Comparison of ENCODE assay signal across 18 cellular contexts in the genomic region with DNA sequence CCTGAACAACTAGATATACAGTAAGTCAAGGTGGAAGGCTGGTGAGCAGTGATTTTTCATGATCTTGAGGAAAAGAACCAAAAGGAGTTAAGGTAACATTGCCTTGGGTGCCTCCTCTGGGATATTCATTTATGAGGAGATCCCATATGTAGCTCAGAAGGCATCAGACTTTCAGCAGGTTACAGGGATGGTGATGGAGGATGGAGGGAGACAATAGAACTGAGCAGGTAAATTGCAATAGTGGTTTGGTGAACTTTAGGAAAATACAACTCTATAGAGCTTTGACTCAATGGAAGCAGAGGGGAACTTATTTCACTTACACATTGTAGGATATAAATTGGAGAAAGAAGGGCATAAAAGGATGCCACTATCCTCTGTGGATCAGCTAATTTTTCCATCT.
DNase-seq lines count a peak whose midpoint lies in the region; ATAC-seq, FAIRE-seq and TF ChIP-seq lines count a peak whose summit lies in the region.
"Had no signal": no experiment of that assay in that cellular context is flagged by ENCODE, and none has a peak within 500 bp of the region (broad histone marks: within the 10 kb centered on the region; RNA-seq: fewer than 3 reads in every experiment).

No MANE protein-coding gene starts in this region.

- CTCF ChIA-PET in WTC11 (lab: Charles Lee), result no interaction called here

- peak overlapping the region; percentile 50 for H3K27ac ChIP-seq in HUES48 (ENCODE audit: low read depth, low read length)
- peak overlapping the region; percentile 8 for H3K27ac ChIP-seq in endodermal cell (ENCODE audit: low read depth, low read length)
- H3K27ac ChIP-seq: GM23248 had no signal

- POLR2A ChIA-PET in WTC11 (lab: Charles Lee), result no interaction called here

- H3K9me3 ChIP-seq in HUES48 (ENCODE audit: control insufficient read depth, insufficient read depth, low read length) (no peaks in the 10 kb centered on the region), endodermal cell (ENCODE audit: control insufficient read depth, low read length) (peaks cover 16% of the 10 kb centered on the region)

- H3K4me3 Mint-ChIP-seq in WTC11 (no peak overlapping the region), endodermal cell (no peak overlapping the region)
- H3K4me3 Mint-ChIP-seq: CD4-positive, alpha-beta memory T cell had no signal

- H3K36me3 Mint-ChIP-seq in WTC11 (peaks cover 19% of the 10 kb centered on the region), endodermal cell (ENCODE audit: low read depth) (no peaks in the 10 kb centered on the region)
- H3K36me3 Mint-ChIP-seq: CD4-positive, alpha-beta memory T cell had no signal

- H3K9ac ChIP-seq in HUES48 (ENCODE audit: low read depth, low read length) (no peak overlapping the region), endodermal cell (ENCODE audit: extremely low read depth, low read length, poor library complexity, severe bottlenecking) (no peak overlapping the region)
- H3K9ac ChIP-seq: GM23248 had no signal

- H3K27ac Mint-ChIP-seq in WTC11 (peak overlapping the region; percentile 4; the same call in 1 of the 2 replicates), endodermal cell (no peak overlapping the region)
- H3K27ac Mint-ChIP-seq: CD4-positive, alpha-beta memory T cell had no signal

- H3K4me1 Mint-ChIP-seq in WTC11, result peaks cover 21% of the 10 kb centered on the region
- H3K4me1 Mint-ChIP-seq in endodermal cell, result no peaks in the 10 kb centered on the region
- H3K4me1 Mint-ChIP-seq: CD4-positive, alpha-beta memory T cell had no signal

- DNase-seq in WTC11 (ENCODE audit: low spot score), result no peak
- DNase-seq in endodermal cell, result no peak
- DNase-seq in H4 (ENCODE audit: low spot score), result no peak
- DNase-seq in NCI-H1417 (lab: John Stamatoyannopoulos, UW), result no peak
- no peak for DNase-seq in HTR-8/SVneo (ENCODE audit: insufficient read length, low spot score)
- DNase-seq: C1 segment of cervical spinal cord; Calu3; CD4-positive, alpha-beta memory T cell; COR-L47; DMS53; DMS79 treated with DMSO at 0.1 percent for 48 hours; GF-D8; GM23248; H7 had no signal

- H3K27me3 Mint-ChIP-seq in WTC11 (ENCODE audit: low read depth), result no peaks in the 10 kb centered on the region
- H3K27me3 Mint-ChIP-seq in endodermal cell (ENCODE audit: insufficient read depth), result no peaks in the 10 kb centered on the region
- H3K27me3 Mint-ChIP-seq: CD4-positive, alpha-beta memory T cell had no signal

- peak; percentile 53 for ATAC-seq in WTC11
- ATAC-seq: HCT116 had no signal

- TF ChIP-seq CTCF in WTC11 (IDR thresholded peaks at IDR 0.05) (no peak), endodermal cell (conservative IDR thresholded peaks at IDR 0.05) (no peak)

- no peak for FAIRE-seq in HTR-8/SVneo (lab: Jason Lieb, UNC)
- FAIRE-seq: GM12891, GM18507 had no signal

- H3K4me1 ChIP-seq in HUES48 (ENCODE audit: control insufficient read depth, insufficient read depth, low read length) (peaks cover 20% of the 10 kb centered on the region), endodermal cell (ENCODE audit: control insufficient read depth, insufficient read depth, low read length) (no peaks in the 10 kb centered on the region)

- H3K27me3 ChIP-seq in HUES48 (ENCODE audit: control insufficient read depth, insufficient read depth, low read length) (no peaks in the 10 kb centered on the region), endodermal cell (ENCODE audit: control insufficient read depth, insufficient read depth, low read length, poor library complexity, severe bottlenecking) (no peaks in the 10 kb centered on the region)

- H3K36me3 ChIP-seq in HUES48 (ENCODE audit: control insufficient read depth, insufficient read depth, low read length), result no peaks in the 10 kb centered on the region
- H3K36me3 ChIP-seq in endodermal cell (ENCODE audit: control insufficient read depth, insufficient read depth, low read length), result no peaks in the 10 kb centered on the region

- H3K9me3 Mint-ChIP-seq in WTC11 (peaks cover 31% of the 10 kb centered on the region), endodermal cell (peaks cover 18% of the 10 kb centered on the region)

- H3K4me3 ChIP-seq in HUES48 (ENCODE audit: low read depth, low read length) (peak overlapping the region; percentile 25; the same call in 1 of the 2 replicates), endodermal cell (ENCODE audit: low read length) (no peak overlapping the region)
- H3K4me3 ChIP-seq: GM23248 had no signal

TF ChIP-seq in WTC11, 78 proteins besides CTCF, POLR2A, EP300 and RAD21:
- no peak for TF ChIP-seq MXD4 (CRISPR knock-in tag; IDR thresholded peaks at IDR 0.05; ENCODE audit: borderline replicate concordance)
- no peak for TF ChIP-seq ZNF671 (CRISPR knock-in tag; IDR thresholded peaks at IDR 0.05)
- no peak for TF ChIP-seq NFYB (CRISPR knock-in tag; conservative IDR thresholded peaks at IDR 0.05; ENCODE audit: low read depth)
- TF ChIP-seq CDX4 (CRISPR knock-in tag; IDR thresholded peaks at IDR 0.05; ENCODE audit: borderline replicate concordance), result no peak
- TF ChIP-seq ZSCAN18 (CRISPR knock-in tag; IDR thresholded peaks at IDR 0.05), result no peak
- TF ChIP-seq JUN (CRISPR knock-in tag; IDR thresholded peaks at IDR 0.05), result no peak
- TF ChIP-seq, protein P1, sequence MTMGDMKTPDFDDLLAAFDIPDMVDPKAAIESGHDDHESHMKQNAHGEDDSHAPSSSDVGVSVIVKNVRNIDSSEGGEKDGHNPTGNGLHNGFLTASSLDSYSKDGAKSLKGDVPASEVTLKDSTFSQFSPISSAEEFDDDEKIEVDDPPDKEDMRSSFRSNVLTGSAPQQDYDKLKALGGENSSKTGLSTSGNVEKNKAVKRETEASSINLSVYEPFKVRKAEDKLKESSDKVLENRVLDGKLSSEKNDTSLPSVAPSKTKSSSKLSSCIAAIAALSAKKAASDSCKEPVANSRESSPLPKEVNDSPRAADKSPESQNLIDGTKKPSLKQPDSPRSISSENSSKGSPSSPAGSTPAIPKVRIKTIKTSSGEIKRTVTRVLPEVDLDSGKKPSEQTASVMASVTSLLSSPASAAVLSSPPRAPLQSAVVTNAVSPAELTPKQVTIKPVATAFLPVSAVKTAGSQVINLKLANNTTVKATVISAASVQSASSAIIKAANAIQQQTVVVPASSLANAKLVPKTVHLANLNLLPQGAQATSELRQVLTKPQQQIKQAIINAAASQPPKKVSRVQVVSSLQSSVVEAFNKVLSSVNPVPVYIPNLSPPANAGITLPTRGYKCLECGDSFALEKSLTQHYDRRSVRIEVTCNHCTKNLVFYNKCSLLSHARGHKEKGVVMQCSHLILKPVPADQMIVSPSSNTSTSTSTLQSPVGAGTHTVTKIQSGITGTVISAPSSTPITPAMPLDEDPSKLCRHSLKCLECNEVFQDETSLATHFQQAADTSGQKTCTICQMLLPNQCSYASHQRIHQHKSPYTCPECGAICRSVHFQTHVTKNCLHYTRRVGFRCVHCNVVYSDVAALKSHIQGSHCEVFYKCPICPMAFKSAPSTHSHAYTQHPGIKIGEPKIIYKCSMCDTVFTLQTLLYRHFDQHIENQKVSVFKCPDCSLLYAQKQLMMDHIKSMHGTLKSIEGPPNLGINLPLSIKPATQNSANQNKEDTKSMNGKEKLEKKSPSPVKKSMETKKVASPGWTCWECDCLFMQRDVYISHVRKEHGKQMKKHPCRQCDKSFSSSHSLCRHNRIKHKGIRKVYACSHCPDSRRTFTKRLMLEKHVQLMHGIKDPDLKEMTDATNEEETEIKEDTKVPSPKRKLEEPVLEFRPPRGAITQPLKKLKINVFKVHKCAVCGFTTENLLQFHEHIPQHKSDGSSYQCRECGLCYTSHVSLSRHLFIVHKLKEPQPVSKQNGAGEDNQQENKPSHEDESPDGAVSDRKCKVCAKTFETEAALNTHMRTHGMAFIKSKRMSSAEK (CRISPR knock-in tag; IDR thresholded peaks at IDR 0.05; ENCODE audit: borderline replicate concordance), result no peak
- TF ChIP-seq FOXJ3 (CRISPR knock-in tag; IDR thresholded peaks at IDR 0.05; ENCODE audit: borderline replicate concordance), result no peak
